Comparison of ENCODE assay signal across 12 cellular contexts in the genomic region with DNA sequence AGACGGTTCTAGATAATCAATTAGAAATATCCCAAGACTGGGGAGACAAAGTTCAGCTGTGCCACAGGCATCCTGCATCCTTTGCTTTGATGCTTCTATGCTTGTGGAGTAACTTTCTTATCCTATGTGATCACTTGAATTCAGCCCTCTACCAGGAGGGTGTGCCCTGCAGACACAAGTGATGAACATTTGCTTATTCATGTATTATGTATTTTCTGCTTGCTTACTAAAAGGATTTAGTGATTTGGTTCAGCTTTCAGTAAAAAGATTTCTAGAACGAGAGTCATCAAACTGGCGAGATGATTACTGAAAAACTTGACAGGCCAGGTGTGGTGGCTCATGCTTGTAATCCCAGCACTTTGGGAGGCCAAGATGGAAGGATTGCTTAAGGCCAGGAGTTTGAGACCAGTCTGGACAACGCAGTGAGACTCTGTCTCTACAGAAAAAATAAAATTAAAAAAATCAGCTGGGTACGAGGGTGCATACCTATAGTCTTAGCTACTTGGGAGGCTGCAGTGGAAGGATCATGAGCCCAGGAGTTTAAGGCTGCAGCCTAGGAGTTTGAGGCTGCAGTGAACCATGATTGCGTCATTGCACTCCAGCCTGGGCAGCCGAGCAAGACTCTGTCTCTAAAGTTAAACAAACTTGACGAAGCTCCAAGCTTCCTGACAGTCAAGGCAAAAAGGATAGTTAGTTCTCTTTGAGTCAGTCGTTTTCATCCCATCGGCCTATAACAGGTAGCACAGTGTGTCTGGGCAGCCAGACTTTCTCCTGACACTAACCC. TPM values are rescaled to one million over a fixed set of nuclear protein-coding genes. Genes with fewer than 3 reads are reported as not detected.
DNase-seq lines count a peak whose midpoint lies in the region; ATAC-seq and TF ChIP-seq lines count a peak whose summit lies in the region.
"Had no signal": no experiment of that assay in that cellular context is flagged by ENCODE, and none has a peak within 500 bp of the region (broad histone marks: within the 10 kb centered on the region; RNA-seq: fewer than 3 reads in every experiment).

No MANE protein-coding gene starts in this region.

- peaks cover 95% of the 10 kb centered on the region for H3K4me1 Mint-ChIP-seq in activated CD4-positive, alpha-beta T cell treated with anti-CD3 and anti-CD28 coated beads, Interleukin-2, amount 10 ng/mL, durations not matched to agents 7 days and 5 days
- peaks cover 87% of the 10 kb centered on the region for H3K4me1 Mint-ChIP-seq in activated CD4-positive, alpha-beta T cell treated with anti-CD3 and anti-CD28 coated beads, Interleukin-2, amount 10 ng/mL, durations not matched to agents 24 days and 14 days
- H3K4me1 Mint-ChIP-seq in brain = peaks cover 91% of the 10 kb centered on the region

- H2BK120ac ChIP-seq in IMR-90 (ENCODE audit: low read depth, low read length) = no peak overlapping the region

- H3K36me3 ChIP-seq in IMR-90 (ENCODE audit: control insufficient read depth, insufficient read depth, low read length) = peaks cover 2% of the 10 kb centered on the region; the same call in 1 of the 2 replicates
- H3K36me3 ChIP-seq: SJCRH30 had no signal

- H2BK15ac ChIP-seq in IMR-90 (ENCODE audit: low read depth, low read length) = 0 out of 3 replicates have a peak overlapping the region, but pooled peaks have one; percentile 15

- no peak overlapping the region; the same call in 1 of the 2 replicates for H3K14ac ChIP-seq in IMR-90 (replicated peaks; ENCODE audit: low read depth, low read length)

- H4K91ac ChIP-seq in IMR-90 (ENCODE audit: insufficient read depth, low read depth, low read length) = no peak overlapping the region

- no peak overlapping the region; the same call in 1 of the 2 replicates for H2AK5ac ChIP-seq in IMR-90 (ENCODE audit: low read depth, low read length)

- H3K4ac ChIP-seq in IMR-90 (ENCODE audit: low read depth, low read length) = no peak overlapping the region; the same call in 1 of the 2 replicates

- no peak overlapping the region for H3K4me3 Mint-ChIP-seq in activated CD4-positive, alpha-beta T cell treated with anti-CD3 and anti-CD28 coated beads, Interleukin-2, amount 10 ng/mL, durations not matched to agents 7 days and 5 days
- H3K4me3 Mint-ChIP-seq in activated CD4-positive, alpha-beta T cell treated with anti-CD3 and anti-CD28 coated beads, Interleukin-2, amount 10 ng/mL, durations not matched to agents 24 days and 14 days = no peak overlapping the region
- H3K4me3 Mint-ChIP-seq in brain = peak overlapping the region in 3 of 5 experiments; percentile 9 to 25 (median 19)

- POLR2A ChIA-PET in activated CD4-positive, alpha-beta T cell treated with anti-CD3 and anti-CD28 coated beads, Interleukin-2, amount 10 ng/mL, durations not matched to agents 7 days and 5 days (lab: Charles Lee) = no interaction called here
- POLR2A ChIA-PET in IMR-90 (lab: Charles Lee; ENCODE audit: unreplicated experiment) = interaction anchor here (0.6 kb wide), 1 partner anchor 247 kb away, joined by 3 read pairs; no protein-coding TSS in a partner anchor

- H3K9me1 ChIP-seq in IMR-90 (ENCODE audit: insufficient read depth, low read length) = peaks cover 64% of the 10 kb centered on the region

- no peak for DNase-seq in activated CD4-positive, alpha-beta T cell treated with anti-CD3 and anti-CD28 coated beads, Interleukin-2, amount 10 ng/mL, durations not matched to agents 7 days and 5 days
- DNase-seq in activated CD4-positive, alpha-beta T cell treated with anti-CD3 and anti-CD28 coated beads, Interleukin-2, amount 10 ng/mL, durations not matched to agents 24 days and 14 days = no peak
- peak; percentile 26 for DNase-seq in IMR-90
- DNase-seq in renal cortical epithelial cell (ENCODE audit: low read depth) = peak; percentile 29
- no peak for DNase-seq in AG20443 (ENCODE audit: low spot score)
- no peak for DNase-seq in NCI-H1105 (lab: John Stamatoyannopoulos, UW)
- DNase-seq: amygdala, cortex of kidney, SJCRH30 had no signal

- no peaks in the 10 kb centered on the region for H3K27me3 Mint-ChIP-seq in activated CD4-positive, alpha-beta T cell treated with anti-CD3 and anti-CD28 coated beads, Interleukin-2, amount 10 ng/mL, durations not matched to agents 7 days and 5 days
- no peaks in the 10 kb centered on the region for H3K27me3 Mint-ChIP-seq in activated CD4-positive, alpha-beta T cell treated with anti-CD3 and anti-CD28 coated beads, Interleukin-2, amount 10 ng/mL, durations not matched to agents 24 days and 14 days
- H3K27me3 Mint-ChIP-seq in brain = peaks cover 2% of the 10 kb centered on the region

- no peak overlapping the region for H3K9ac ChIP-seq in IMR-90 (ENCODE audit: low read depth, low read length)

- CTCF ChIA-PET in activated CD4-positive, alpha-beta T cell treated with anti-CD3 and anti-CD28 coated beads, Interleukin-2, amount 10 ng/mL, durations not matched to agents 7 days and 5 days (lab: Charles Lee) = interaction anchor here (0.8 to 4.8 kb wide), 3 partner anchors 8 to 12 kb away, joined by 3 to 39 read pairs (median 4); no protein-coding TSS in a partner anchor
- CTCF ChIA-PET in IMR-90 (lab: Yijun Ruan, JAX) = interaction anchor here (1.7 kb wide), 1 partner anchor 11 kb away, joined by 4 read pairs; no protein-coding TSS in a partner anchor

- in situ Hi-C loops in IMR-90 (cut with MboI; ENCODE audit: low sequenced_read_pairs) = no loop called here

- WGBS in IMR-90 (ENCODE audit: extremely low coverage in 2 of 2, insufficient read length in 1 of 2), 2 experiments = 72% methylated on average over 6 of the region's 10 CpGs; no CpG with 5 or more reads in 1 of the 2 experiments

- intact Hi-C loops in activated CD4-positive, alpha-beta T cell treated with anti-CD3 and anti-CD28 coated beads, Interleukin-2, amount 10 ng/mL, durations not matched to agents 24 days and 14 days (cut with micrococcal nuclease) = loop anchor here (10.0 kb wide), 1 partner anchor 272 kb away; no protein-coding TSS in a partner anchor
- intact Hi-C loops in IMR-90 (cut with micrococcal nuclease) = no loop called here

- dilution Hi-C loops in IMR-90 (cut with HindIII; ENCODE audit: low sequenced_read_pairs, unreplicated experiment) = no loop called here

- no peaks in the 10 kb centered on the region for H3K9me3 ChIP-seq in IMR-90 (ENCODE audit: control insufficient read depth, insufficient read depth, low read length)
- H3K9me3 ChIP-seq: SJCRH30 had no signal

- ATAC-seq in IMR-90 (ENCODE audit: low read depth) = no peak
- no peak for ATAC-seq in HG03095 (IDR thresholded peaks at IDR 0.05; ENCODE audit: unreplicated experiment)
- ATAC-seq: HCT116 had no signal

- H3K4me3 ChIP-seq in IMR-90 (ENCODE audit: insufficient read depth, low read depth, low read length) = no peak overlapping the region
- H3K4me3 ChIP-seq: SJCRH30 had no signal

- H3K56ac ChIP-seq in IMR-90 (ENCODE audit: extremely low read depth, insufficient read depth, low read length) = no peak overlapping the region

- H2AFZ ChIP-seq in IMR-90 (replicated peaks; ENCODE audit: low read length, poor library complexity) = no peak overlapping the region

- no peak overlapping the region for H2AK9ac ChIP-seq in IMR-90 (replicated peaks; ENCODE audit: low read depth, low read length, poor library complexity)

- H4K20me1 ChIP-seq in IMR-90 (ENCODE audit: insufficient read depth, low read length) = peaks cover 76% of the 10 kb centered on the region

- H4K5ac ChIP-seq in IMR-90 (ENCODE audit: low read depth, low read length) = no peak overlapping the region

- no peak overlapping the region for H3K18ac ChIP-seq in IMR-90 (ENCODE audit: low read depth, low read length)

- peak overlapping the region; percentile 26; the same call in 1 of the 2 replicates for H3K23ac ChIP-seq in IMR-90 (ENCODE audit: low read depth, low read length)

- H2BK5ac ChIP-seq in IMR-90 (ENCODE audit: low read depth, low read length, poor library complexity, severe bottlenecking) = no peak overlapping the region

- H3K36me3 Mint-ChIP-seq in activated CD4-positive, alpha-beta T cell treated with anti-CD3 and anti-CD28 coated beads, Interleukin-2, amount 10 ng/mL, durations not matched to agents 7 days and 5 days (ENCODE audit: low read depth) = peaks cover 28% of the 10 kb centered on the region
- H3K36me3 Mint-ChIP-seq in activated CD4-positive, alpha-beta T cell treated with anti-CD3 and anti-CD28 coated beads, Interleukin-2, amount 10 ng/mL, durations not matched to agents 24 days and 14 days (ENCODE audit: low read depth) = peaks cover 24% of the 10 kb centered on the region
- H3K36me3 Mint-ChIP-seq in brain = peaks cover 62% of the 10 kb centered on the region

- H3K4me1 ChIP-seq in IMR-90 (ENCODE audit: control insufficient read depth, insufficient read depth, low read length) = peaks cover 62% of the 10 kb centered on the region

- H3K27ac Mint-ChIP-seq in activated CD4-positive, alpha-beta T cell treated with anti-CD3 and anti-CD28 coated beads, Interleukin-2, amount 10 ng/mL, durations not matched to agents 7 days and 5 days = peak overlapping the region; percentile 87
- H3K27ac Mint-ChIP-seq in activated CD4-positive, alpha-beta T cell treated with anti-CD3 and anti-CD28 coated beads, Interleukin-2, amount 10 ng/mL, durations not matched to agents 24 days and 14 days = no peak overlapping the region
- H3K27ac Mint-ChIP-seq in brain = peak overlapping the region in 1 of 5 experiments; percentile 34

- no peaks in the 10 kb centered on the region for H3K27me3 ChIP-seq in IMR-90 (ENCODE audit: control insufficient read depth, insufficient read depth, low read length)
- H3K27me3 ChIP-seq: SJCRH30 had no signal

- no peak overlapping the region for H4K8ac ChIP-seq in IMR-90 (ENCODE audit: low read depth in 2 of 2, low read length in 2 of 2)

- no peaks in the 10 kb centered on the region for H3K9me3 Mint-ChIP-seq in activated CD4-positive, alpha-beta T cell treated with anti-CD3 and anti-CD28 coated beads, Interleukin-2, amount 10 ng/mL, durations not matched to agents 7 days and 5 days
- no peaks in the 10 kb centered on the region for H3K9me3 Mint-ChIP-seq in activated CD4-positive, alpha-beta T cell treated with anti-CD3 and anti-CD28 coated beads, Interleukin-2, amount 10 ng/mL, durations not matched to agents 24 days and 14 days
- H3K9me3 Mint-ChIP-seq in brain = no peaks in the 10 kb centered on the region

- H3K27ac ChIP-seq in IMR-90 (ENCODE audit: insufficient read depth, low read length) = no peak overlapping the region
- H3K27ac ChIP-seq: SJCRH30 had no signal

- H3K4me2 ChIP-seq in IMR-90 (ENCODE audit: low read depth, low read length) = no peak overlapping the region

- peaks cover 35 to 97% of the 10 kb centered on the region in 2 experiments for H3K79me1 ChIP-seq in IMR-90 (ENCODE audit: low read depth in 1 of 2, low read length in 2 of 2)

- BruUV-seq in IMR-90 (replicated peaks; lab: Mats Ljungman, UMichigan) = no TSS peak

- TF ChIP-seq CTCF in IMR-90 (conservative IDR thresholded peaks at IDR 0.05; ENCODE audit: low read depth, low read length) (no peak), brain (conservative IDR thresholded peaks at IDR 0.05) (no peak)

- peak overlapping the region; percentile 8; the same call in 1 of the 2 replicates for H2BK20ac ChIP-seq in IMR-90 (ENCODE audit: low read depth, low read length)

- TF ChIP-seq POLR2A in IMR-90 (IDR thresholded peaks at IDR 0.05; ENCODE audit: low read depth, low read length) = no peak

- no peak for TF ChIP-seq RAD21 in IMR-90 (IDR thresholded peaks at IDR 0.05; ENCODE audit: low read length)

RNA-seq across cellular contexts. Expression of a gene that starts 13.3 kb away (rescaled TPM):
- 10 to 100 TPM; 27.8 to 29.6 TPM for total RNA-seq in activated CD4-positive, alpha-beta T cell treated with anti-CD3 and anti-CD28 coated beads, Interleukin-2, amount 10 ng/mL, durations not matched to agents 7 days and 5 days
- total RNA-seq in activated CD4-positive, alpha-beta T cell treated with anti-CD3 and anti-CD28 coated beads, Interleukin-2, amount 10 ng/mL, durations not matched to agents 24 days and 14 days = 118 and 120 TPM in 2 replicates
- 17.4 and 17.8 TPM in 2 replicates for total RNA-seq in IMR-90 (2012; rRNA removed)
- 18.7 and 20.9 TPM in 2 replicates for polyA plus RNA-seq in IMR-90 (2012; rRNA removed)
- polyA plus RNA-seq in IMR-90 (2012; cell fraction: cytosol; rRNA removed) = 13.3 and 14.0 TPM in 2 replicates
- 17.6 and 26.9 TPM in 2 replicates for polyA plus RNA-seq in IMR-90 (2012; cell fraction: nucleus; rRNA removed; ENCODE audit: low replicate concordance)
- polyA plus RNA-seq in brain (ENCODE audit: insufficient read depth, low read depth, low replicate concordance) = 2.5 TPM
- 12.0 and 25.6 TPM in 2 replicates for total RNA-seq in renal cortical epithelial cell

Comparison
In these comparisons a context has a peak if more than half of its experiments do, and no peak if none do; other contexts are left out.
1. DNase-seq: peak in IMR-90 (single experiment) and renal cortical epithelial cell (single experiment); none in activated CD4-positive, alpha-beta T cell treated with anti-CD3 and anti-CD28 coated beads, Interleukin-2, amount 10 ng/mL, durations not matched to agents 7 days and 5 days (single experiment), activated CD4-positive, alpha-beta T cell treated with anti-CD3 and anti-CD28 coated beads, Interleukin-2, amount 10 ng/mL, durations not matched to agents 24 days and 14 days (single experiment), AG20443 (single experiment) and NCI-H1105 (single experiment).
2. H3K4me3 Mint-ChIP-seq: peak in brain (3 of 5); none in activated CD4-positive, alpha-beta T cell treated with anti-CD3 and anti-CD28 coated beads, Interleukin-2, amount 10 ng/mL, durations not matched to agents 7 days and 5 days (single experiment) and activated CD4-positive, alpha-beta T cell treated with anti-CD3 and anti-CD28 coated beads, Interleukin-2, amount 10 ng/mL, durations not matched to agents 24 days and 14 days (single experiment).